Comparison of ENCODE assay signal across 9 cellular contexts in genomic region chr16:29606669-29607427, GRCh38. TPM values are rescaled to one million over a fixed set of nuclear protein-coding genes. Genes with fewer than 3 reads are reported as not detected.
DNase-seq lines count a peak whose midpoint lies in the region; ATAC-seq and TF ChIP-seq lines count a peak whose summit lies in the region.
"Not testable (repeated sequence)": the region's sequence is repeated elsewhere in the genome, so short reads cannot be mapped to it uniquely, and the experiment has no call there.
"Had no signal": no experiment of that assay in that cellular context is flagged by ENCODE, and none has a peak within 500 bp of the region (broad histone marks: within the 10 kb centered on the region; RNA-seq: fewer than 3 reads in every experiment).

No MANE protein-coding gene starts in this region.

- not testable (repeated sequence) for H3K36me3 ChIP-seq in BLaER1; OCI-LY3 (replicated peaks; ENCODE audit: low read depth, low read length)

- H3K4me1 ChIP-seq in BLaER1: peaks cover 71% of the 10 kb centered on the region
- H3K4me1 ChIP-seq in OCI-LY3 (ENCODE audit: low read length): peaks cover 26% of the 10 kb centered on the region

- not testable (repeated sequence) for H2AFZ ChIP-seq in OCI-LY3 (ENCODE audit: low read depth, low read length)

- not testable (repeated sequence) for H3K27me3 ChIP-seq in BLaER1; OCI-LY3 (ENCODE audit: low read depth, low read length)

- H4K20me1 ChIP-seq in BLaER1: peaks cover 97% of the 10 kb centered on the region
- peaks cover 36% of the 10 kb centered on the region for H4K20me1 ChIP-seq in OCI-LY3 (ENCODE audit: insufficient read depth, low read length)

- H3K4me3 ChIP-seq in BLaER1: not testable (repeated sequence)
- H3K4me3 ChIP-seq in GM12864 (ENCODE audit: low read depth, low read length): peak overlapping the region; percentile 41
- peak overlapping the region; percentile 45 for H3K4me3 ChIP-seq in OCI-LY3 (ENCODE audit: low read length)

- peaks cover 91% of the 10 kb centered on the region for H3K79me2 ChIP-seq in OCI-LY3 (ENCODE audit: low read length)

- not testable (repeated sequence) for TF ChIP-seq CTCF in GM12864 (IDR thresholded peaks at IDR 0.05; ENCODE audit: low read depth, low read length, missing control alignments); OCI-LY3 (IDR thresholded peaks at IDR 0.05; ENCODE audit: low read depth, low read length)

- ATAC-seq in HG02852 (IDR thresholded peaks at IDR 0.05; ENCODE audit: unreplicated experiment) (peak; percentile 44), naive B cell (ENCODE audit: low read depth in 2 of 2) (peak; percentile 83 to 84)

- H3K4me2 ChIP-seq in BLaER1: peak overlapping the region; percentile 72
- peak overlapping the region; percentile 46 for H3K4me2 ChIP-seq in OCI-LY3 (ENCODE audit: low read length)

- H3K27me3 Mint-ChIP-seq in naive B cell: not testable (repeated sequence)

- not testable (repeated sequence) for H3K27ac ChIP-seq in BLaER1
- peak overlapping the region; percentile 39 for H3K27ac ChIP-seq in OCI-LY3 (ENCODE audit: low read length)

- H3K9me3 ChIP-seq in BLaER1; OCI-LY3 (ENCODE audit: insufficient read depth, low read length): not testable (repeated sequence)

- peak overlapping the region; percentile 16 to 92 (median 88) for H3K27ac Mint-ChIP-seq in naive B cell

- H3K9ac ChIP-seq in BLaER1: not testable (repeated sequence)
- peak overlapping the region; percentile 25; the same call in 1 of the 2 replicates for H3K9ac ChIP-seq in OCI-LY3 (ENCODE audit: low read length)

- not testable (repeated sequence) for DNase-seq in GM12864 (ENCODE audit: low read depth)
- DNase-seq in activated CD8-positive, alpha-beta memory T cell treated with anti-CD3 and anti-CD28 coated beads for 24 hours: peak; percentile 55
- peak; percentile 56 for DNase-seq in cerebellum (ENCODE audit: low spot score)
- peak; percentile 74 for DNase-seq in naive B cell
- DNase-seq in stimulated activated CD8-positive, alpha-beta memory T cell treated with anti-CD3 and anti-CD28 coated beads, Interleukin-4, amount 100 ng/mL, for 48 hours: peak; percentile 21

- peaks cover 13 to 47% (median 37%) of the 10 kb centered on the region in 3 donors for H3K4me1 Mint-ChIP-seq in naive B cell

- peak overlapping the region in 7 of 8 donors; percentile 24 to 81 (median 66) for H3K4me3 Mint-ChIP-seq in naive B cell

- not testable (repeated sequence) for H3K9me3 Mint-ChIP-seq in naive B cell

- not testable (repeated sequence) for H3K36me3 Mint-ChIP-seq in naive B cell

RNA-seq across cellular contexts. Expression of gene SPN, which starts 56.2 kb away (rescaled TPM):
- 0.36 TPM for total RNA-seq in cerebellum
- 1 to 10 TPM in 5 of 6 donors, not detected in 1; 2.0 to 3.3 (median 2.4) TPM for polyA plus RNA-seq in naive B cell (ENCODE audit: low read depth in 6 of 6)
- total RNA-seq: foreskin keratinocyte had no signal
- polyA plus RNA-seq: foreskin keratinocyte had no signal
